ENCODE assay signal across 1 cellular context in genomic region chr21:38793926-38794713, GRCh38.
TF ChIP-seq lines count a peak whose summit lies in the region.

No MANE protein-coding gene starts in this region.

TF ChIP-seq in GM23338, 12 proteins besides CTCF, POLR2A, EP300 and RAD21 (continued from another document):
- no peak for TF ChIP-seq ZNF462 (CRISPR knock-in tag; IDR thresholded peaks at IDR 0.05)
- no peak for TF ChIP-seq REST (IDR thresholded peaks at IDR 0.05; ENCODE audit: unreplicated experiment)
- TF ChIP-seq STAT1 (IDR thresholded peaks at IDR 0.05; ENCODE audit: unreplicated experiment), result no peak
- TF ChIP-seq EZH2 (IDR thresholded peaks at IDR 0.05; ENCODE audit: low read depth, unreplicated experiment), result no peak
- no peak for TF ChIP-seq ETS1 (IDR thresholded peaks at IDR 0.05)
- no peak for TF ChIP-seq NANOG (IDR thresholded peaks at IDR 0.05; ENCODE audit: borderline replicate concordance)
- no peak for TF ChIP-seq ZNF331 (CRISPR knock-in tag; IDR thresholded peaks at IDR 0.05; ENCODE audit: low read depth)
- no peak for TF ChIP-seq POLR2AphosphoS5 (IDR thresholded peaks at IDR 0.05; ENCODE audit: low read depth)
- TF ChIP-seq EZH2phosphoT487 (IDR thresholded peaks at IDR 0.05; ENCODE audit: unreplicated experiment), result no peak
- no peak for TF ChIP-seq ZNF114 (CRISPR knock-in tag; IDR thresholded peaks at IDR 0.05)
